Comparison of ENCODE assay signal across 10 cellular contexts in the genomic region with DNA sequence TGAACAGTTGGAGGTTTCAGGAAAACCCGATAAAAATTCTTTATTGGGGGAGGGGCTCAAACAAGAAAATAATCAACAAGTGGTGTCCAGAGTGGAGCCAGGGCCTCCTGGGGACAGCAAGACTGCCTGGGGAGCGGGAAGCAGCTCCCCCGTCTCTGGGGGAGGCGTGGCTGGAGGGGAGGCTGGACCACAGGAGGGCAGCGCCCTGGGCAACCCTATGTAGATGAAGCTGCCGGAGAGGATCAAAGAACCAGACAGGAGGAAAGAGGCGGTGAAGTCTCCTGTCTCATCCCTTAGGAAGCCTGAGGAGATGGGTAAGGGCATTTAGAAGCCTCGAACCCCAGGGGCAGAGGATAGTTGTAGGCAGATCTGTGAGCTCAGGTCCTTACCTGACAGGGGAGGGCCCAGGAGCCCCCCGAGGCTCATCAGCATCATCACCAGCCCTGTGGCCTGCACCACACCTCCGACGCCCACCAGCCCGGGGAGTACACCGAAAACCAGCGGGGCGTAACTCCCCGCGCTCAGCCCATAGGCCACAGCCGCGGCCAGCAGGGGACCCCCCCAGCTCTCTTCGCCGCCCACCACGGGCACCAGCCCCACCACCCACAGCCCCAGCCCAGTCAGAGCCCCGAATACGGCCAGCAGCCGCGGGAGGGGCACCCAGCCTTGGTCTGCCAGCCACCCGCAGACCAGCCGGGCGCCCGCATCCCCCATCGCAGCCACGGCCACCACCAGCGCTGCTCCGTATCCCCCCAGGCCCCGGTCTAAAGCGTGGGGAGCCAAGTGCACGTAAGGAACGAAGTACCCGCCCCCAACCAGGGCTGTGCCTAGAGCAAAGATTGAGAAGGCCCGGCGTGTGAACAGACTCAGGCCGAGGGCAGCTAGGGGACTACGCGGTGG. TPM values are rescaled to one million over a fixed set of nuclear protein-coding genes. Genes with fewer than 3 reads are reported as not detected.
DNase-seq lines count a peak whose midpoint lies in the region; ATAC-seq and TF ChIP-seq lines count a peak whose summit lies in the region.
"Had no signal": no experiment of that assay in that cellular context is flagged by ENCODE, and none has a peak within 500 bp of the region (broad histone marks: within the 10 kb centered on the region; RNA-seq: fewer than 3 reads in every experiment).

No MANE protein-coding gene starts in this region.

- peak overlapping the region; percentile 63 for H3K27ac Mint-ChIP-seq in T-helper 2 cell treated with Interferon-gamma antibody and Interleukin-4, amounts not matched to agents 5 μg/mL and 100 μg/mL, for 36 hours

- DNase-seq in ELF-1 (ENCODE audit: low read depth, low spot score) (peak; percentile 84), osteoblast (ENCODE audit: insufficient read length, low spot score, missing footprints) (peak; percentile 67), COLO829 (ENCODE audit: low spot score) (no peak), NCI-H345 (lab: John Stamatoyannopoulos, UW) (no peak), NCI-H2227 (lab: John Stamatoyannopoulos, UW; ENCODE audit: unreplicated experiment) (no peak)
- DNase-seq in T-helper 2 cell treated with Interferon-gamma antibody and Interleukin-4, amounts not matched to agents 5 μg/mL and 100 μg/mL, for 36 hours (ENCODE audit: low spot score) = no peak
- DNase-seq: NCI-H1105 treated with DMSO at 0.1 percent for 48 hours had no signal

- no peaks in the 10 kb centered on the region for H4K20me1 ChIP-seq in osteoblast (ENCODE audit: insufficient read depth, low read length)

- H3K27ac ChIP-seq in esophagus (ENCODE audit: low read depth in 2 of 2, low read length in 1 of 2) = peak overlapping the region in 1 of 2 donors; percentile 42
- no peak overlapping the region for H3K27ac ChIP-seq in osteoblast (ENCODE audit: low read depth, low read length)

- no peaks in the 10 kb centered on the region for H3K9me3 ChIP-seq in esophagus (ENCODE audit: control insufficient read depth in 2 of 2, insufficient read depth in 1 of 2, low read depth in 1 of 2, low read length in 1 of 2)
- H3K9me3 ChIP-seq in osteoblast (ENCODE audit: low read depth, low read length) = no peaks in the 10 kb centered on the region

- 34 to 40% methylated on average over 36 to 44 of the region's 44 CpGs for WGBS in esophagus, 2 donors

- peaks cover 0 to 20% of the 10 kb centered on the region in 2 donors for H3K4me1 ChIP-seq in esophagus (ENCODE audit: control insufficient read depth in 2 of 2, insufficient read depth in 2 of 2, low read length in 1 of 2)
- H3K4me1 ChIP-seq in osteoblast (ENCODE audit: insufficient read depth, low read length) = peaks cover 11% of the 10 kb centered on the region

- H3K79me2 ChIP-seq in osteoblast (ENCODE audit: insufficient read depth, low read length) = no peaks in the 10 kb centered on the region

- H3K4me1 Mint-ChIP-seq in T-helper 2 cell treated with Interferon-gamma antibody and Interleukin-4, amounts not matched to agents 5 μg/mL and 100 μg/mL, for 36 hours (ENCODE audit: low read depth) = peaks cover 26% of the 10 kb centered on the region

- H3K36me3 Mint-ChIP-seq in T-helper 2 cell treated with Interferon-gamma antibody and Interleukin-4, amounts not matched to agents 5 μg/mL and 100 μg/mL, for 36 hours (ENCODE audit: low read depth) = peaks cover 8% of the 10 kb centered on the region

- H3K27me3 Mint-ChIP-seq in T-helper 2 cell treated with Interferon-gamma antibody and Interleukin-4, amounts not matched to agents 5 μg/mL and 100 μg/mL, for 36 hours (ENCODE audit: low read depth) = peaks cover 24% of the 10 kb centered on the region

- peak overlapping the region; percentile 34 for H3K4me3 Mint-ChIP-seq in T-helper 2 cell treated with Interferon-gamma antibody and Interleukin-4, amounts not matched to agents 5 μg/mL and 100 μg/mL, for 36 hours

- H3K4me2 ChIP-seq in osteoblast (ENCODE audit: insufficient read depth, low read length) = no peak overlapping the region

- H2AFZ ChIP-seq in osteoblast (ENCODE audit: low read length) = no peak overlapping the region

- peak overlapping the region; percentile 50 to 54 for H3K4me3 ChIP-seq in esophagus (ENCODE audit: low read depth in 1 of 2, low read length in 2 of 2)
- H3K4me3 ChIP-seq in osteoblast (ENCODE audit: insufficient read depth, low read length) = no peak overlapping the region

- no peak for TF ChIP-seq CTCF in osteoblast (IDR thresholded peaks at IDR 0.05; ENCODE audit: extremely low read depth, low read depth, low read length)

- H3K9me3 Mint-ChIP-seq in T-helper 2 cell treated with Interferon-gamma antibody and Interleukin-4, amounts not matched to agents 5 μg/mL and 100 μg/mL, for 36 hours = no peaks in the 10 kb centered on the region

- H3K36me3 ChIP-seq in esophagus (ENCODE audit: control insufficient read depth in 2 of 2, insufficient read depth in 2 of 2, low read length in 1 of 2) = no peaks in the 10 kb centered on the region
- H3K36me3 ChIP-seq in osteoblast (ENCODE audit: insufficient read depth, low read length) = no peaks in the 10 kb centered on the region

- H3K27me3 ChIP-seq in esophagus (ENCODE audit: control insufficient read depth in 1 of 2, insufficient read depth in 2 of 2, low read length in 2 of 2) (no peaks in the 10 kb centered on the region), osteoblast (ENCODE audit: insufficient read depth, low read length) (peaks cover 38% of the 10 kb centered on the region)

- no peak for ATAC-seq in HG02610 (IDR thresholded peaks at IDR 0.05; ENCODE audit: unreplicated experiment)

RNA-seq across cellular contexts. Expression of gene SLC16A11, which starts 2.0 kb away (rescaled TPM):
- 1 to 10 TPM; 1.9 to 2.3 TPM for polyA plus RNA-seq in esophagus
- 0.29 and 0.36 TPM in 2 replicates for total RNA-seq in osteoblast

RNA-seq across cellular contexts. Expression of gene SLC16A13, which starts 6.0 kb away (rescaled TPM):
- 1 to 10 TPM; 4.8 TPM for polyA plus RNA-seq in esophagus
- total RNA-seq in osteoblast = 1.2 and 1.4 TPM in 2 replicates

RNA-seq across cellular contexts. Expression of gene BCL6B, which starts 19.0 kb away (rescaled TPM):
- 1 to 10 TPM; 1.5 to 1.8 TPM for polyA plus RNA-seq in esophagus
- not detected in 2 replicates for total RNA-seq in osteoblast
- total RNA-seq: mononuclear cell had no signal

RNA-seq across cellular contexts. Expression of gene RNASEK, which starts 29.4 kb away (rescaled TPM):
- polyA plus RNA-seq in esophagus = 100 to 1,000 TPM; 216 to 253 TPM
- 37.3 and 38.9 TPM in 2 replicates for total RNA-seq in osteoblast

RNA-seq across cellular contexts. Expression of gene CLEC10A, which starts 38.2 kb away (rescaled TPM):
- 1 to 10 TPM; 1.7 to 6.0 TPM for polyA plus RNA-seq in esophagus
- not detected in 2 replicates for total RNA-seq in osteoblast

Comparison
In these comparisons a context has a peak if more than half of its experiments do, and no peak if none do; other contexts are left out.
1. DNase-seq: peak in ELF-1 (single experiment) and osteoblast (single experiment); none in T-helper 2 cell treated with Interferon-gamma antibody and Interleukin-4, amounts not matched to agents 5 μg/mL and 100 μg/mL, for 36 hours (single experiment), COLO829 (single experiment), NCI-H345 (single experiment) and NCI-H2227 (single experiment).